17 cellular contexts compared by ENCODE assay signal in genomic region chr6:3013901-3014674, GRCh38.
"Had no signal": no experiment of that assay in that cellular context is flagged by ENCODE, and none has a peak within 500 bp of the region (broad histone marks: within the 10 kb centered on the region; RNA-seq: fewer than 3 reads in every experiment).

No MANE protein-coding gene starts in this region.

- DNase-seq: activated CD4-positive, alpha-beta T cell treated with anti-CD3 and anti-CD28 coated beads, Interleukin-2, amount 50 U/mL, for 1 hour; activated effector memory CD4-positive, alpha-beta T cell treated with anti-CD3 and anti-CD28 coated beads, Interleukin-2, amount 50 U/mL, for 16 hours; activated T-cell treated with anti-CD3 and anti-CD28 coated beads, Interleukin-2, amount 50 U/mL, for 24 hours; cortex of kidney; effector CD8-positive, alpha-beta T cell; erythroblast; hypothalamus; pancreas; retina; small intestine; T-helper 2 cell; uterus had no signal

- H3K4me3 ChIP-seq: body of pancreas, lung, pancreas, uterus had no signal

- H3K27ac Mint-ChIP-seq: activated naive CD4-positive, alpha-beta T cell treated with anti-CD3 and anti-CD28 coated beads, Interleukin-2, amount 50 U/mL, for 72 hours; activated T-cell treated with anti-CD3 and anti-CD28 coated beads, Interleukin-2, amount 50 U/mL, for 24 hours had no signal

- H3K27me3 ChIP-seq: body of pancreas, pancreas, uterus had no signal

- H3K4me1 ChIP-seq: body of pancreas, pancreas, uterus had no signal

- H3K4me3 Mint-ChIP-seq: activated T-cell treated with anti-CD3 and anti-CD28 coated beads, Interleukin-2, amount 50 U/mL, for 24 hours; central memory CD8-positive, alpha-beta T cell had no signal

- H3K27ac ChIP-seq: body of pancreas, pancreas, uterus had no signal

- H3K9me3 ChIP-seq: body of pancreas, pancreas, uterus had no signal

- ATAC-seq: activated naive CD4-positive, alpha-beta T cell treated with anti-CD3 and anti-CD28 coated beads, Interleukin-2, amount 50 U/mL, for 72 hours; body of pancreas had no signal

- H3K27me3 Mint-ChIP-seq: activated T-cell treated with anti-CD3 and anti-CD28 coated beads, Interleukin-2, amount 50 U/mL, for 24 hours; central memory CD8-positive, alpha-beta T cell; natural killer cell treated with Interleukin-12 subunit alpha and Interleukin-12 subunit beta and Interleukin-15 and Interleukin-18, amount 100 ng/mL, for 72 hours had no signal

- H3K9me3 Mint-ChIP-seq: natural killer cell treated with Interleukin-12 subunit alpha and Interleukin-12 subunit beta and Interleukin-15 and Interleukin-18, amount 100 ng/mL, for 72 hours had no signal

- H3K36me3 ChIP-seq: uterus had no signal
